ENCODE assay signal across 8 cellular contexts in the genomic region with DNA sequence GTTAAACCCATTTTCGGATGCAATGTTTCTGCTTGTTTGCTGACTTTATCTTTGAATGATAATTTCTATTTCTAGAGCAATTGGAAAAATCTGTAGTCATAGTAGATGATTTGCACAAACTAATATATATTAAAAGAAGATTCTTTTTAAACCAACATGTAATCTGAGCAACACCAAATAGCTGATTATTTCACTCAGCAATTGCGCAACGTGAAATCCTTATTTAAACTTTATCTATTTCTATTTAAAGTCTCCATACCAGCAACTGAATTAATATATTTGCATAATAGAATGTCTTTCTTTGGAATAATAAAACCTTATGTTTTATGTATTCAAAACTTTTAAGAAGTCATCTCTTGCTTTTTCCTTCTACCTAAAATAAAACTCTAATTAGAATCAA.
"Had no signal": no experiment of that assay in that cellular context is flagged by ENCODE, and none has a peak within 500 bp of the region (broad histone marks: within the 10 kb centered on the region; RNA-seq: fewer than 3 reads in every experiment).

No MANE protein-coding gene starts in this region.

- H3K9ac ChIP-seq: KMS-11 had no signal

- H3K4me2 ChIP-seq: GM23338, KMS-11 had no signal

- H3K27ac ChIP-seq: HL-60, KMS-11 had no signal

- ATAC-seq: GM23338, HCT116 had no signal

- H3K9me3 ChIP-seq: HAP-1 had no signal

- DNase-seq: H7, HFFc6, KBM-7 had no signal

- H3K4me3 ChIP-seq: GM23338, HAP-1 had no signal

- H2AFZ ChIP-seq: GM23338 had no signal

- H3K4me1 ChIP-seq: HAP-1 had no signal

- H3K36me3 ChIP-seq: HAP-1 had no signal
